8 cellular contexts compared by ENCODE assay signal in the genomic region with DNA sequence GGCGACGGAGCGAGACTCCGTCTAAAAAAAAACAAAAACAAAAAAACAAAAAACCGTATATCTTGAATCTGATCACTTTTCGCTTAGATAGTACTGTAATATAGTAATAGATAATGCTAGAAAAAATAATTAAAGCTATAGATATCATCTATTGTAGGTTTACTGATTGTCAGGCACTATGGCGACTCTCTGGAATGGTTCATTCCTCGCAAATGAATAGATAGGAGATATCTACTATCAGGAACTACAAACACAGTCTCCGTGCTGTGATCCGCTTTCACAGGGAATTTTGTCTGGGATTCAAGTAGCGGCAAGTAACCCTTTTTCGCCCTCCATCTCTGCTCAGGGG. TPM values are rescaled to one million over a fixed set of nuclear protein-coding genes. Genes with fewer than 3 reads are reported as not detected.
A peak's percentile ranks its signal among the peaks of the same experiment; 100 is the strongest.
DNase-seq lines count a peak whose midpoint lies in the region; ATAC-seq, FAIRE-seq and TF ChIP-seq lines count a peak whose summit lies in the region.

No MANE protein-coding gene starts in this region.

- H3K36me3 Mint-ChIP-seq in activated CD8-positive, alpha-beta memory T cell treated with anti-CD3 and anti-CD28 coated beads, Interleukin-2, amount 10 ng/mL, durations not matched to agents 7 days and 5 days: peaks cover 3% of the 10 kb centered on the region

- H3K27me3 ChIP-seq in tibial artery: no peaks in the 10 kb centered on the region

- peaks cover 0 to 18% (median 6%) of the 10 kb centered on the region in 4 donors for H3K4me1 ChIP-seq in tibial artery

- peak overlapping the region; percentile 99 for H3K27ac Mint-ChIP-seq in activated CD8-positive, alpha-beta memory T cell treated with anti-CD3 and anti-CD28 coated beads, Interleukin-2, amount 10 ng/mL, durations not matched to agents 7 days and 5 days

- CTCF ChIA-PET in activated CD8-positive, alpha-beta memory T cell treated with anti-CD3 and anti-CD28 coated beads, Interleukin-2, amount 10 ng/mL, durations not matched to agents 7 days and 5 days (lab: Charles Lee): interaction anchor here (0.6 to 2.0 kb wide), 5 partner anchors 15 to 451 kb away, joined by 3 to 7 read pairs (median 3); a partner anchor contains a TSS

- in situ Hi-C loops in astrocyte of the spinal cord (cut with HindIII; ENCODE audit: low sequenced_read_pairs): no loop called here

- intact Hi-C loops in lower leg skin (cut with DNase I; ENCODE audit: low total_unique reads): loop anchor here (10.0 kb wide), 1 partner anchor 74 kb away; no protein-coding TSS in a partner anchor
- intact Hi-C loops in tibial artery (cut with DNase I; ENCODE audit: low total_unique reads): loop anchor here (10.0 kb wide), 1 partner anchor 136 kb away; a partner anchor contains a TSS

- 41 to 50% methylated on average over 12 of the region's 12 CpGs for WGBS in lower leg skin, 2 donors

- H3K36me3 ChIP-seq in tibial artery: no peaks in the 10 kb centered on the region

- peak overlapping the region; percentile 96 for H3K4me3 Mint-ChIP-seq in activated CD8-positive, alpha-beta memory T cell treated with anti-CD3 and anti-CD28 coated beads, Interleukin-2, amount 10 ng/mL, durations not matched to agents 7 days and 5 days

- no peaks in the 10 kb centered on the region for H3K27me3 Mint-ChIP-seq in activated CD8-positive, alpha-beta memory T cell treated with anti-CD3 and anti-CD28 coated beads, Interleukin-2, amount 10 ng/mL, durations not matched to agents 7 days and 5 days

- no peaks in the 10 kb centered on the region for H3K9me3 ChIP-seq in tibial artery

- ATAC-seq in activated CD8-positive, alpha-beta memory T cell treated with anti-CD3 and anti-CD28 coated beads, Interleukin-2, amount 10 ng/mL, durations not matched to agents 7 days and 5 days: no peak
- no peak for ATAC-seq in GM19463 (IDR thresholded peaks at IDR 0.05; ENCODE audit: unreplicated experiment)

- FAIRE-seq in urothelium cell line (lab: Jason Lieb, UNC): no peak

- TF ChIP-seq POLR2A in lower leg skin (IDR thresholded peaks at IDR 0.05): no peak

- H3K27ac ChIP-seq in tibial artery: peak overlapping the region; percentile 90 to 99

- H3K4me3 ChIP-seq in astrocyte of the spinal cord (ENCODE audit: low read depth, low read length): peak overlapping the region; percentile 76
- peak overlapping the region; percentile 47 for H3K4me3 ChIP-seq in lower leg skin (ENCODE audit: low read depth, poor library complexity, severe bottlenecking)
- peak overlapping the region; percentile 68 to 77 for H3K4me3 ChIP-seq in tibial artery

- H3K4me1 Mint-ChIP-seq in activated CD8-positive, alpha-beta memory T cell treated with anti-CD3 and anti-CD28 coated beads, Interleukin-2, amount 10 ng/mL, durations not matched to agents 7 days and 5 days: peaks cover 42% of the 10 kb centered on the region

- DNase-seq in activated CD8-positive, alpha-beta memory T cell treated with anti-CD3 and anti-CD28 coated beads, Interleukin-2, amount 10 ng/mL, durations not matched to agents 7 days and 5 days: no peak
- DNase-seq in activated CD8-positive, alpha-beta memory T cell treated with anti-CD3 and anti-CD28 coated beads, Interleukin-2, amount 50 U/mL, for 4 hours: no peak
- DNase-seq in astrocyte of the spinal cord (ENCODE audit: low read depth, low spot score): no peak
- no peak for DNase-seq in lower leg skin (ENCODE audit: low spot score in 2 of 2)
- DNase-seq in tibial artery: no peak
- no peak for DNase-seq in GM03348 (ENCODE audit: low spot score)
- DNase-seq in urothelium cell line (ENCODE audit: low spot score): no peak

- no peaks in the 10 kb centered on the region for H3K9me3 Mint-ChIP-seq in activated CD8-positive, alpha-beta memory T cell treated with anti-CD3 and anti-CD28 coated beads, Interleukin-2, amount 10 ng/mL, durations not matched to agents 7 days and 5 days (ENCODE audit: low read depth)

- TF ChIP-seq CTCF in astrocyte of the spinal cord (IDR thresholded peaks at IDR 0.05; ENCODE audit: low read depth, low read length): no peak
- TF ChIP-seq CTCF in lower leg skin (IDR thresholded peaks at IDR 0.05): no peak
- TF ChIP-seq CTCF in tibial artery (IDR thresholded peaks at IDR 0.05): no peak

RNA-seq across cellular contexts. Expression of a gene that starts 0.3 kb away (rescaled TPM):
- 1 to 10 TPM in 1 of 2 experiments, under 1 TPM in 1; 0.91 to 1.1 TPM for total RNA-seq in activated CD8-positive, alpha-beta memory T cell treated with anti-CD3 and anti-CD28 coated beads, Interleukin-2, amount 10 ng/mL, durations not matched to agents 7 days and 5 days
- total RNA-seq in lower leg skin: not detected

RNA-seq across cellular contexts. Expression of a gene that starts 5.0 kb away (rescaled TPM):
- total RNA-seq in activated CD8-positive, alpha-beta memory T cell treated with anti-CD3 and anti-CD28 coated beads, Interleukin-2, amount 10 ng/mL, durations not matched to agents 7 days and 5 days: 10 to 100 TPM; 29.2 to 47.4 TPM
- total RNA-seq in lower leg skin: 10 to 100 TPM in 3 of 4 donors, 1 to 10 TPM in 1; 9.8 to 17.3 (median 12.0) TPM
